Comparison of ENCODE assay signal across 13 cellular contexts in genomic region chr20:52179331-52180166, GRCh38. TPM values are rescaled to one million over a fixed set of nuclear protein-coding genes. Genes with fewer than 3 reads are reported as not detected.
A peak's percentile ranks its signal among the peaks of the same experiment; 100 is the strongest.
DNase-seq lines count a peak whose midpoint lies in the region; ATAC-seq and TF ChIP-seq lines count a peak whose summit lies in the region.
"Had no signal": no experiment of that assay in that cellular context is flagged by ENCODE, and none has a peak within 500 bp of the region (broad histone marks: within the 10 kb centered on the region; RNA-seq: fewer than 3 reads in every experiment).

No MANE protein-coding gene starts in this region.

- DNase-seq in stimulated activated CD4-positive, alpha-beta T cell treated with anti-CD3 and anti-CD28 coated beads, Interleukin-15, amount 100 ng/mL, for 24 hours: peak; percentile 30
- no peak for DNase-seq in stimulated activated CD4-positive, alpha-beta T cell treated with anti-CD3 and anti-CD28 coated beads, Interleukin-12 subunit alpha, Interleukin-12 subunit beta, amount 100 ng/mL, for 4 hours
- DNase-seq in lower leg skin (ENCODE audit: low spot score in 2 of 2): no peak
- DNase-seq in NCI-H510A (lab: John Stamatoyannopoulos, UW): no peak
- no peak for DNase-seq in AG20443 (ENCODE audit: low spot score)
- DNase-seq: C1 segment of cervical spinal cord, islet precursor cell, NCI-H82, transverse colon had no signal

- no peak overlapping the region for H3K4me3 ChIP-seq in lower leg skin (ENCODE audit: low read depth, poor library complexity, severe bottlenecking)
- H3K4me3 ChIP-seq: transverse colon had no signal

- H3K9me3 Mint-ChIP-seq in stimulated activated naive CD8-positive, alpha-beta T cell treated with anti-CD3 and anti-CD28 coated beads, Interleukin-15, Interleukin-2, amounts not matched to agents 100 ng/mL and 50 ng/mL, for 24 hours: no peaks in the 10 kb centered on the region

- WGBS in lower leg skin, 2 donors: 57 to 63% methylated on average over 4 of the region's 4 CpGs

- peak overlapping the region; percentile 85 for H3K27ac Mint-ChIP-seq in stimulated activated naive CD8-positive, alpha-beta T cell treated with anti-CD3 and anti-CD28 coated beads, Interleukin-15, Interleukin-2, amounts not matched to agents 100 ng/mL and 50 ng/mL, for 24 hours

- TF ChIP-seq POLR2A in lower leg skin (IDR thresholded peaks at IDR 0.05): no peak

- peaks cover 28% of the 10 kb centered on the region for H3K4me1 Mint-ChIP-seq in stimulated activated naive CD8-positive, alpha-beta T cell treated with anti-CD3 and anti-CD28 coated beads, Interleukin-15, Interleukin-2, amounts not matched to agents 100 ng/mL and 50 ng/mL, for 24 hours (ENCODE audit: low read depth)

- peak; percentile 83 for ATAC-seq in HG02588 (IDR thresholded peaks at IDR 0.05; ENCODE audit: unreplicated experiment)
- peak; percentile 74 for ATAC-seq in HG03565 (IDR thresholded peaks at IDR 0.05; ENCODE audit: unreplicated experiment)
- ATAC-seq: HCT116 had no signal

- H3K36me3 Mint-ChIP-seq in stimulated activated naive CD8-positive, alpha-beta T cell treated with anti-CD3 and anti-CD28 coated beads, Interleukin-15, Interleukin-2, amounts not matched to agents 100 ng/mL and 50 ng/mL, for 24 hours (ENCODE audit: low read depth): peaks cover 33% of the 10 kb centered on the region

- intact Hi-C loops in lower leg skin (cut with DNase I; ENCODE audit: low total_unique reads): no loop called here

- peak overlapping the region; percentile 44 for H3K4me3 Mint-ChIP-seq in stimulated activated naive CD8-positive, alpha-beta T cell treated with anti-CD3 and anti-CD28 coated beads, Interleukin-15, Interleukin-2, amounts not matched to agents 100 ng/mL and 50 ng/mL, for 24 hours

- no peaks in the 10 kb centered on the region for H3K27me3 Mint-ChIP-seq in stimulated activated naive CD8-positive, alpha-beta T cell treated with anti-CD3 and anti-CD28 coated beads, Interleukin-15, Interleukin-2, amounts not matched to agents 100 ng/mL and 50 ng/mL, for 24 hours

- TF ChIP-seq CTCF in lower leg skin (IDR thresholded peaks at IDR 0.05): no peak

RNA-seq across cellular contexts. Expression of gene ZFP64, which starts 12.0 kb away (rescaled TPM):
- total RNA-seq in lower leg skin: 10 to 100 TPM; 23.7 to 65.5 (median 27.1) TPM
